9 cellular contexts compared by ENCODE assay signal in genomic region chr10:45421231-45422097, GRCh38. TPM values are rescaled to one million over a fixed set of nuclear protein-coding genes. Genes with fewer than 3 reads are reported as not detected.
A peak's percentile ranks its signal among the peaks of the same experiment; 100 is the strongest.
DNase-seq lines count a peak whose midpoint lies in the region; ATAC-seq, FAIRE-seq and TF ChIP-seq lines count a peak whose summit lies in the region.
"Had no signal": no experiment of that assay in that cellular context is flagged by ENCODE, and none has a peak within 500 bp of the region (broad histone marks: within the 10 kb centered on the region; RNA-seq: fewer than 3 reads in every experiment).

No MANE protein-coding gene starts in this region.

- H3K36me3 Mint-ChIP-seq in stimulated activated effector memory CD8-positive, alpha-beta T cell treated with anti-CD3 and anti-CD28 coated beads, Interleukin-12 subunit alpha, Interleukin-12 subunit beta, amount 100 ng/mL, for 72 hours = peaks cover 8% of the 10 kb centered on the region

- H3K27ac ChIP-seq in ascending aorta = peak overlapping the region; percentile 81 to 82

- FAIRE-seq in HTR-8/SVneo (lab: Jason Lieb, UNC) = no peak

- DNase-seq in NCI-H2171 treated with DMSO at 0.1 percent for 48 hours (lab: John Stamatoyannopoulos, UW) (peak; percentile 19), NCI-H2171 (lab: John Stamatoyannopoulos, UW) (no peak), Kasumi-1 (lab: John Stamatoyannopoulos, UW) (peak; percentile 88 to 95), ascending aorta (ENCODE audit: low spot score in 2 of 2) (no peak), HTR-8/SVneo (ENCODE audit: insufficient read length, low spot score) (no peak)
- peak; percentile 13 to 68 for DNase-seq in stimulated activated effector memory CD8-positive, alpha-beta T cell treated with anti-CD3 and anti-CD28 coated beads, Interleukin-12 subunit alpha, Interleukin-12 subunit beta, amount 100 ng/mL, for 72 hours (ENCODE audit: low spot score in 2 of 2)

- H3K4me3 Mint-ChIP-seq in stimulated activated effector memory CD8-positive, alpha-beta T cell treated with anti-CD3 and anti-CD28 coated beads, Interleukin-12 subunit alpha, Interleukin-12 subunit beta, amount 100 ng/mL, for 72 hours = peak overlapping the region; percentile 96

- H3K4me1 Mint-ChIP-seq in stimulated activated effector memory CD8-positive, alpha-beta T cell treated with anti-CD3 and anti-CD28 coated beads, Interleukin-12 subunit alpha, Interleukin-12 subunit beta, amount 100 ng/mL, for 72 hours = peaks cover 80% of the 10 kb centered on the region

- no peaks in the 10 kb centered on the region for H3K9me3 ChIP-seq in ascending aorta

- no peak for TF ChIP-seq CTCF in ascending aorta (IDR thresholded peaks at IDR 0.05)

- ATAC-seq in stimulated activated effector memory CD8-positive, alpha-beta T cell treated with anti-CD3 and anti-CD28 coated beads, Interleukin-12 subunit alpha, Interleukin-12 subunit beta, amount 100 ng/mL, for 72 hours = peak; percentile 53
- no peak for ATAC-seq in HG03520 (IDR thresholded peaks at IDR 0.05; ENCODE audit: unreplicated experiment)
- no peak for ATAC-seq in HG03565 (IDR thresholded peaks at IDR 0.05; ENCODE audit: unreplicated experiment)
- ATAC-seq: GM23338 had no signal

- no peaks in the 10 kb centered on the region for H3K27me3 ChIP-seq in ascending aorta

- H3K4me1 ChIP-seq in ascending aorta = peaks cover 0 to 15% of the 10 kb centered on the region in 2 donors

- peak overlapping the region; percentile 98 for H3K27ac Mint-ChIP-seq in stimulated activated effector memory CD8-positive, alpha-beta T cell treated with anti-CD3 and anti-CD28 coated beads, Interleukin-12 subunit alpha, Interleukin-12 subunit beta, amount 100 ng/mL, for 72 hours
- H3K27ac Mint-ChIP-seq: GM23338 had no signal

- no peak overlapping the region for H3K4me3 ChIP-seq in ascending aorta
- H3K4me3 ChIP-seq: GM23338 had no signal

- intact Hi-C loops in ascending aorta (cut with DNase I) = no loop called here

- H3K36me3 ChIP-seq in ascending aorta = no peaks in the 10 kb centered on the region

- H3K9me3 Mint-ChIP-seq in stimulated activated effector memory CD8-positive, alpha-beta T cell treated with anti-CD3 and anti-CD28 coated beads, Interleukin-12 subunit alpha, Interleukin-12 subunit beta, amount 100 ng/mL, for 72 hours = no peaks in the 10 kb centered on the region
- H3K9me3 Mint-ChIP-seq: GM23338 had no signal

RNA-seq across cellular contexts. Expression of gene ALOX5, which starts 47.4 kb away (rescaled TPM):
- total RNA-seq in ascending aorta = 23.1 TPM

Comparison
In these comparisons a context has a peak if more than half of its experiments do, and no peak if none do; other contexts are left out.
1. DNase-seq: peak in NCI-H2171 treated with DMSO at 0.1 percent for 48 hours (single experiment), Kasumi-1 (2 of 2) and stimulated activated effector memory CD8-positive, alpha-beta T cell treated with anti-CD3 and anti-CD28 coated beads, Interleukin-12 subunit alpha, Interleukin-12 subunit beta, amount 100 ng/mL, for 72 hours (2 of 2); none in NCI-H2171 (single experiment), ascending aorta (0 of 2) and HTR-8/SVneo (single experiment).